In the genomic region with DNA sequence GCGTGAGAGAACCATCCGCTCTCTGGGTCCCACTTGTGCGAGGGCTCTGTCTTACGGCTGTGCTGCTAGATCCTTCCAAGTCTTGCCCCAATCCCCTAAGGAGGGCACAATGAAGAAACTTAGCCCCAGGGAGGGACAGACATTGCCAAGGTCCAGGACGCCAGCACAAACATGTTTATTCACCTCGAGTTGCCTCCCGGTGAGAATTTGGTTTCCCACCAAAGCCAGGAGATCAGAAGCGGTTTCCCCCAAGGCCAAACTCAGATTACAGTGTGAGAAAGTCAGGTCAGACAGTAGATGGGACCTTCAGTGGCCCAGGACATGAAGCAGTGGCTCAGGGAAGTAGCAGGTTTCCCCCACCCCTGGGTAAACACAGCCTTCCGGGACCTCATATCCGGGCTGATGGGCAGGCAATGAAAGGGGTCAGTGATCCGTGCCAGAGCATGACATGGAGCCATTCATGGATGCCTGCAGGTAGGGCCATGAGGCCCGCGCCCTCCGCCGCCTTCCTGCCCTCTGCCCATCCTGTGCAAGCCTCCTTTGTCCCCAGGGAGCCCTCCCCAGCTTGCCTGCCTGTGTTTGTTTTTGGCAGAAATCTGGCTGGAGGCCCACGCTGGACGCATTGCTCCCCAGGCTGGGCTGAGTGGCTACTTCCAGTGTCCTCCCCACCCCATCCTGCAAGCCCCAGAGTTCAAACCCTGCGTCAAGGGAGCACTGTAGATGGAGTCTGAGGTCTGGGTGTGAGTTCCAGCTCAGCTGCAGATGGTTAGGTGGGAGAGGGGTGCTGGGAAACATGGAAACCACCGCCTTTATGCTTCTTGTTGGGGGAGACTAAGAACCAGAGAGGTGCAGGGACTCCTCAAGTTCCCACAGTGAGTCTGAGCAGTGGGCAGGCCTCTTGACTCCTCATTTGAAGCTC, we compare ENCODE assay signal across 26 cellular contexts. TPM values are rescaled to one million over a fixed set of nuclear protein-coding genes. Genes with fewer than 3 reads are reported as not detected.
DNase-seq lines count a peak whose midpoint lies in the region; ATAC-seq and TF ChIP-seq lines count a peak whose summit lies in the region.
"Had no signal": no experiment of that assay in that cellular context is flagged by ENCODE, and none has a peak within 500 bp of the region (broad histone marks: within the 10 kb centered on the region; RNA-seq: fewer than 3 reads in every experiment).

No MANE protein-coding gene starts in this region.

- H3K27ac ChIP-seq in OCI-LY7 (ENCODE audit: low read depth, low read length, poor library complexity, severe bottlenecking) = no peak overlapping the region
- H3K27ac ChIP-seq: cardiac muscle cell, gastrocnemius medialis, RWPE1, stomach had no signal

- no peaks in the 10 kb centered on the region for H3K4me1 ChIP-seq in OCI-LY7 (ENCODE audit: insufficient read depth, low read length, poor library complexity, severe bottlenecking)
- H3K4me1 ChIP-seq: gastrocnemius medialis had no signal

- no peaks in the 10 kb centered on the region for H4K20me1 ChIP-seq in OCI-LY7 (ENCODE audit: insufficient read depth, low read length)

- no peaks in the 10 kb centered on the region for H3K9me2 ChIP-seq in OCI-LY7 (ENCODE audit: insufficient read depth, low read length)

- H3K4me2 ChIP-seq in OCI-LY7 (ENCODE audit: low read length) = no peak overlapping the region

- CTCF ChIA-PET in OCI-LY7 (lab: Charles Lee; ENCODE audit: unreplicated experiment) = interaction anchor here (0.6 kb wide), 1 partner anchor 15 kb away, joined by 3 read pairs; no protein-coding TSS in a partner anchor

- no peak for ATAC-seq in GM19328 (IDR thresholded peaks at IDR 0.05; ENCODE audit: unreplicated experiment)
- ATAC-seq in GM19395 (IDR thresholded peaks at IDR 0.05; ENCODE audit: unreplicated experiment) = no peak
- ATAC-seq: gastrocnemius medialis; naive thymus-derived CD4-positive, alpha-beta T cell had no signal

- no peak for TF ChIP-seq CTCF in OCI-LY7 (conservative IDR thresholded peaks at IDR 0.05; ENCODE audit: low read length)

- H3K36me3 ChIP-seq in OCI-LY7 (ENCODE audit: insufficient read depth, low read length) = no peaks in the 10 kb centered on the region
- H3K36me3 ChIP-seq: cardiac muscle cell, gastrocnemius medialis, stomach had no signal

- H3K79me2 ChIP-seq in OCI-LY7 (ENCODE audit: insufficient read depth, low read depth, low read length) = no peaks in the 10 kb centered on the region

- BruUV-seq in OCI-LY7 (replicated peaks; lab: Mats Ljungman, UMichigan) = no TSS peak

- POLR2A ChIA-PET in OCI-LY7 (lab: Charles Lee) = interaction anchor here (0.6 kb wide), 1 partner anchor 177 kb away, joined by 10 read pairs; no protein-coding TSS in a partner anchor

- DNase-seq in NCI-H748 (lab: John Stamatoyannopoulos, UW; ENCODE audit: unreplicated experiment) (peak; percentile 45), NCI-H748 treated with DMSO at 0.1 percent for 48 hours (lab: John Stamatoyannopoulos, UW) (no peak), OCI-LY7 (ENCODE audit: low spot score) (peak; percentile 6), left kidney (ENCODE audit: low read depth, low spot score) (peak; percentile 85), NCI-H82 (lab: John Stamatoyannopoulos, UW) (no peak), RPMI8226 (no peak)
- DNase-seq: activated CD4-positive, alpha-beta T cell treated with anti-CD3 and anti-CD28 coated beads, Interleukin-2, amount 50 U/mL, for 1 hour; activated gamma-delta T cell treated with Interleukin-2 at 50 U/mL for 16 hours; activated T-cell treated with anti-CD3 and anti-CD28 coated beads for 4 hours; amniotic stem cell; C1 segment of cervical spinal cord; DMS79 treated with DMSO at 0.1 percent for 48 hours; dorsolateral prefrontal cortex; erythroblast; gastrocnemius medialis; kidney; naive thymus-derived CD4-positive, alpha-beta T cell; NCI-H2227 treated with DMSO at 0.1 percent for 48 hours; NK-92 treated with Interleukin-12 subunit alpha and Interleukin-12 subunit beta, amount 100 ng/mL, for 24 hours had no signal

- H3K4me3 ChIP-seq in OCI-LY7 (ENCODE audit: low read depth, low read length, poor library complexity, severe bottlenecking) = no peak overlapping the region
- H3K4me3 ChIP-seq: cardiac muscle cell, dorsolateral prefrontal cortex, gastrocnemius medialis, stomach had no signal

- intact Hi-C loops in OCI-LY7 (cut with micrococcal nuclease; ENCODE audit: unreplicated experiment) = no loop called here

- H3K9me3 ChIP-seq in OCI-LY7 (ENCODE audit: low read length) = peaks cover 8% of the 10 kb centered on the region; the same call in 1 of the 2 replicates
- H3K9me3 ChIP-seq: gastrocnemius medialis had no signal

- no peak overlapping the region for H2AFZ ChIP-seq in OCI-LY7 (ENCODE audit: low read length)

RNA-seq across cellular contexts. Expression of a gene that starts 2.0 kb away (rescaled TPM):
- not detected in 2 replicates for total RNA-seq in OCI-LY7 (2014; rRNA removed; shearing (Covaris generic))
- not detected in 2 replicates for total RNA-seq in OCI-LY7 (2022)
- total RNA-seq: cardiac muscle cell; dorsolateral prefrontal cortex; gastrocnemius medialis; H4; kidney; naive thymus-derived CD4-positive, alpha-beta T cell; progenitor cell of endocrine pancreas; stomach had no signal

RNA-seq across cellular contexts. Expression of a gene that starts 5.2 kb away (rescaled TPM):
- not detected in 2 replicates for total RNA-seq in OCI-LY7 (2014; rRNA removed; shearing (Covaris generic))
- total RNA-seq in OCI-LY7 (2022) = not detected in 2 replicates
- total RNA-seq: cardiac muscle cell; dorsolateral prefrontal cortex; gastrocnemius medialis; H4; kidney; naive thymus-derived CD4-positive, alpha-beta T cell; progenitor cell of endocrine pancreas; stomach had no signal

RNA-seq across cellular contexts. Expression of a gene that starts 22.0 kb away (rescaled TPM):
- not detected in 2 replicates for total RNA-seq in OCI-LY7 (2014; rRNA removed; shearing (Covaris generic))
- total RNA-seq in OCI-LY7 (2022) = not detected in 2 replicates
- total RNA-seq: cardiac muscle cell; dorsolateral prefrontal cortex; gastrocnemius medialis; H4; kidney; naive thymus-derived CD4-positive, alpha-beta T cell; progenitor cell of endocrine pancreas; stomach had no signal

RNA-seq across cellular contexts. Expression of a gene that starts 44.2 kb away (rescaled TPM):
- not detected in 2 replicates for total RNA-seq in OCI-LY7 (2014; rRNA removed; shearing (Covaris generic))
- total RNA-seq in OCI-LY7 (2022) = not detected in 2 replicates
- total RNA-seq: cardiac muscle cell; dorsolateral prefrontal cortex; gastrocnemius medialis; H4; kidney; naive thymus-derived CD4-positive, alpha-beta T cell; progenitor cell of endocrine pancreas; stomach had no signal

Comparison
In these comparisons a context has a peak if more than half of its experiments do, and no peak if none do; other contexts are left out.
1. DNase-seq: peak in NCI-H748 (single experiment), OCI-LY7 (single experiment) and left kidney (single experiment); none in NCI-H748 treated with DMSO at 0.1 percent for 48 hours (single experiment), NCI-H82 (single experiment) and RPMI8226 (single experiment).